Comparison of ENCODE assay signal across 23 cellular contexts in the genomic region with DNA sequence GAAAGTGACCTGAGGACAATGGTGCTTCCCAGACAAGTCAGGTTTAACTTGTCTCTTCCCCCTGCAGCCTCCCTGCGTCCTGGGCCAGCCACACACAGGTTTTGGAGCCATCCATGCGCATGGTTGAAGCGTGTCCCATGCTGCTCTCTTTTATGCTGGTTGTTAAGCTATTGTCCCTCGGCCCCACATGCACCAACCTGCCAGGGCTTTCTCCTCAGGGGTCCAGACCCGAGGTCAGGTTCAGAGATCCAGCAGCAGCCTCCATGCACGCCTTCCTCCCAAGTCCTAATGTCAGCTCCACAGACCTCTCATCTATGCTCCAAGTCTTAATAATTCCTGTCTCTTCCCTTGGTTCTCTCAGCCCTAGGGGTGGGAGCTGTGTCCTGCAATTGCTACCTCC. TPM values are rescaled to one million over a fixed set of nuclear protein-coding genes. Genes with fewer than 3 reads are reported as not detected.
"Had no signal": no experiment of that assay in that cellular context is flagged by ENCODE, and none has a peak within 500 bp of the region (broad histone marks: within the 10 kb centered on the region; RNA-seq: fewer than 3 reads in every experiment).

No MANE protein-coding gene starts in this region.

- H3K4me3 ChIP-seq: dorsolateral prefrontal cortex, lung, ovary, tibial artery had no signal

- H3K9me3 ChIP-seq: ovary, tibial artery had no signal

- H3K36me3 ChIP-seq: ovary, tibial artery had no signal

- DNase-seq: activated CD4-positive, alpha-beta memory T cell treated with anti-CD3 and anti-CD28 coated beads, Interleukin-2, amount 10 ng/mL, durations not matched to agents 7 days and 5 days; activated CD4-positive, alpha-beta T cell treated with anti-CD3 and anti-CD28 coated beads for 48 hours; activated CD4-positive, CD25-positive, alpha-beta regulatory T cell; activated CD8-positive, alpha-beta memory T cell treated with anti-CD3 and anti-CD28 coated beads, Interleukin-2, amount 10 ng/mL, durations not matched to agents 7 days and 5 days; activated naive CD4-positive, alpha-beta T cell treated with Interleukin-2 at 50 U/mL for 16 hours; activated naive CD8-positive, alpha-beta T cell treated with anti-CD3 and anti-CD28 coated beads, Interleukin-2, amount 10 ng/mL, durations not matched to agents 7 days and 5 days; amygdala; caudate nucleus; dorsolateral prefrontal cortex; hypothalamus; midbrain; ovary; stimulated activated CD4-positive, alpha-beta T cell treated with anti-CD3 and anti-CD28 coated beads, Interleukin-12 subunit alpha, Interleukin-12 subunit beta, amount 100 ng/mL, for 4 hours; stimulated activated CD4-positive, alpha-beta T cell treated with anti-CD3 and anti-CD28 coated beads, Interleukin-2, amount 100 ng/mL, for 24 hours; stimulated activated naive CD4-positive, alpha-beta T cell treated with Interleukin-2 at 50 U/mL for 16 hours; T-helper 1 cell; T-helper 9 cell; tibial artery had no signal

- H3K27ac ChIP-seq: epithelial cell of prostate, ovary, tibial artery had no signal

- H3K9me3 Mint-ChIP-seq: activated CD4-positive, alpha-beta memory T cell treated with anti-CD3 and anti-CD28 coated beads, Interleukin-2, amount 10 ng/mL, durations not matched to agents 7 days and 5 days; activated naive CD8-positive, alpha-beta T cell treated with anti-CD3 and anti-CD28 coated beads, Interleukin-2, amount 10 ng/mL, durations not matched to agents 7 days and 5 days; activated T-helper 17 cell treated with anti-CD3 and anti-CD28 coated beads, Interleukin-2, amount 50 U/mL, for 72 hours; neural crest cell had no signal

- H3K27ac Mint-ChIP-seq: activated CD4-positive, alpha-beta memory T cell treated with anti-CD3 and anti-CD28 coated beads, Interleukin-2, amount 10 ng/mL, durations not matched to agents 7 days and 5 days; activated CD8-positive, alpha-beta memory T cell treated with anti-CD3 and anti-CD28 coated beads, Interleukin-2, amount 10 ng/mL, durations not matched to agents 7 days and 5 days; activated naive CD8-positive, alpha-beta T cell treated with anti-CD3 and anti-CD28 coated beads, Interleukin-2, amount 10 ng/mL, durations not matched to agents 7 days and 5 days; activated T-helper 17 cell treated with anti-CD3 and anti-CD28 coated beads, Interleukin-2, amount 50 U/mL, for 72 hours had no signal

- H3K27me3 Mint-ChIP-seq: activated CD4-positive, alpha-beta memory T cell treated with anti-CD3 and anti-CD28 coated beads, Interleukin-2, amount 10 ng/mL, durations not matched to agents 7 days and 5 days had no signal

- H3K27me3 ChIP-seq: ovary, tibial artery had no signal

- FAIRE-seq: keratinocyte had no signal

- H3K4me3 Mint-ChIP-seq: activated CD4-positive, alpha-beta memory T cell treated with anti-CD3 and anti-CD28 coated beads, Interleukin-2, amount 10 ng/mL, durations not matched to agents 7 days and 5 days; activated CD8-positive, alpha-beta memory T cell treated with anti-CD3 and anti-CD28 coated beads, Interleukin-2, amount 10 ng/mL, durations not matched to agents 7 days and 5 days; activated naive CD8-positive, alpha-beta T cell treated with anti-CD3 and anti-CD28 coated beads, Interleukin-2, amount 10 ng/mL, durations not matched to agents 7 days and 5 days; activated T-helper 17 cell treated with anti-CD3 and anti-CD28 coated beads, Interleukin-2, amount 50 U/mL, for 72 hours; neural crest cell had no signal

- H3K36me3 Mint-ChIP-seq: activated CD8-positive, alpha-beta memory T cell treated with anti-CD3 and anti-CD28 coated beads, Interleukin-2, amount 10 ng/mL, durations not matched to agents 7 days and 5 days; activated naive CD8-positive, alpha-beta T cell treated with anti-CD3 and anti-CD28 coated beads, Interleukin-2, amount 10 ng/mL, durations not matched to agents 7 days and 5 days had no signal

- H3K4me1 Mint-ChIP-seq: activated CD4-positive, alpha-beta memory T cell treated with anti-CD3 and anti-CD28 coated beads, Interleukin-2, amount 10 ng/mL, durations not matched to agents 7 days and 5 days; activated CD8-positive, alpha-beta memory T cell treated with anti-CD3 and anti-CD28 coated beads, Interleukin-2, amount 10 ng/mL, durations not matched to agents 7 days and 5 days; activated naive CD8-positive, alpha-beta T cell treated with anti-CD3 and anti-CD28 coated beads, Interleukin-2, amount 10 ng/mL, durations not matched to agents 7 days and 5 days; activated T-helper 17 cell treated with anti-CD3 and anti-CD28 coated beads, Interleukin-2, amount 50 U/mL, for 72 hours had no signal

RNA-seq across cellular contexts. Expression of a gene that starts 1.6 kb away (rescaled TPM):
- total RNA-seq: activated CD4-positive, alpha-beta memory T cell treated with anti-CD3 and anti-CD28 coated beads, Interleukin-2, amount 10 ng/mL, durations not matched to agents 7 days and 5 days; activated CD8-positive, alpha-beta memory T cell treated with anti-CD3 and anti-CD28 coated beads, Interleukin-2, amount 10 ng/mL, durations not matched to agents 7 days and 5 days; activated naive CD8-positive, alpha-beta T cell treated with anti-CD3 and anti-CD28 coated beads, Interleukin-2, amount 10 ng/mL, durations not matched to agents 7 days and 5 days; activated T-helper 17 cell treated with anti-CD3 and anti-CD28 coated beads, Interleukin-2, amount 50 U/mL, for 72 hours had no signal
